ENCODE assay signal across 10 cellular contexts in genomic region chr6:10759884-10760329, GRCh38. TPM values are rescaled to one million over a fixed set of nuclear protein-coding genes. Genes with fewer than 3 reads are reported as not detected.
DNase-seq lines count a peak whose midpoint lies in the region; ATAC-seq, FAIRE-seq and TF ChIP-seq lines count a peak whose summit lies in the region.
"Had no signal": no experiment of that assay in that cellular context is flagged by ENCODE, and none has a peak within 500 bp of the region (broad histone marks: within the 10 kb centered on the region; RNA-seq: fewer than 3 reads in every experiment).

No MANE protein-coding gene starts in this region.

- ATAC-seq in lung (ENCODE audit: insufficient read depth, low FRiP score) (peak; percentile 55), HG03139 (IDR thresholded peaks at IDR 0.05; ENCODE audit: unreplicated experiment) (no peak)
- ATAC-seq: natural killer cell treated with Interleukin-12 subunit alpha and Interleukin-12 subunit beta and Interleukin-15 and Interleukin-18, amount 100 ng/mL, for 72 hours had no signal

- no peak overlapping the region for H3K27ac Mint-ChIP-seq in Calu3 (ENCODE audit: unreplicated experiment)
- H3K27ac Mint-ChIP-seq in immature natural killer cell = no peak overlapping the region
- H3K27ac Mint-ChIP-seq: natural killer cell treated with Interleukin-12 subunit alpha and Interleukin-12 subunit beta and Interleukin-15 and Interleukin-18, amount 100 ng/mL, for 72 hours had no signal

- no peak overlapping the region for H3K4me3 ChIP-seq in bronchial epithelial cell (ENCODE audit: low read depth, low read length)
- no peak overlapping the region for H3K4me3 ChIP-seq in lung
- H3K4me3 ChIP-seq in A673 (ENCODE audit: low read depth, low read length, poor library complexity, severe bottlenecking) = no peak overlapping the region

- H3K4me1 ChIP-seq in lung (ENCODE audit: control insufficient read depth in 2 of 2, insufficient read depth in 2 of 2, low read length in 2 of 2) (peaks cover 2 to 6% of the 10 kb centered on the region in 2 donors), A673 (ENCODE audit: insufficient read depth, low read length, poor library complexity, severe bottlenecking) (no peaks in the 10 kb centered on the region)

- peak overlapping the region; percentile 54 for H3K4me3 Mint-ChIP-seq in Calu3 (ENCODE audit: low read depth, unreplicated experiment)
- H3K4me3 Mint-ChIP-seq in immature natural killer cell = no peak overlapping the region
- H3K4me3 Mint-ChIP-seq: natural killer cell treated with Interleukin-12 subunit alpha and Interleukin-12 subunit beta and Interleukin-15 and Interleukin-18, amount 100 ng/mL, for 72 hours had no signal

- H3K27me3 Mint-ChIP-seq in Calu3 (ENCODE audit: unreplicated experiment) (no peaks in the 10 kb centered on the region), immature natural killer cell (ENCODE audit: low read depth in 3 of 3) (peaks cover 1 to 7% (median 4%) of the 10 kb centered on the region in 3 donors)

- H3K4me1 Mint-ChIP-seq in Calu3 (ENCODE audit: low read depth, unreplicated experiment) (peaks cover 10% of the 10 kb centered on the region), immature natural killer cell (peaks cover 0 to 1% of the 10 kb centered on the region in 2 donors)

- H3K36me3 Mint-ChIP-seq in Calu3 (ENCODE audit: insufficient read depth, unreplicated experiment) = peaks cover 19% of the 10 kb centered on the region
- peaks cover 13 to 34% (median 25%) of the 10 kb centered on the region in 3 donors for H3K36me3 Mint-ChIP-seq in immature natural killer cell

- POLR2A ChIA-PET in HEK293T (lab: Yijun Ruan, JAX) = no interaction called here
- POLR2A ChIA-PET in A673 (lab: Charles Lee; ENCODE audit: low non-redundant PET) = interaction anchor here (0.7 kb wide), 1 partner anchor 267 kb away, joined by 3 read pairs; no protein-coding TSS in a partner anchor

- no peaks in the 10 kb centered on the region for H3K9me3 ChIP-seq in lung (ENCODE audit: control insufficient read depth in 2 of 2, insufficient read depth in 1 of 2, low read length in 1 of 2)
- no peaks in the 10 kb centered on the region for H3K9me3 ChIP-seq in A673 (ENCODE audit: low read depth, low read length, poor library complexity, severe bottlenecking)

- DNase-seq in Calu3 (peak; percentile 57), HUDEP-2 (lab: John Stamatoyannopoulos, UW; ENCODE audit: unreplicated experiment in 76 of 76) (peak in 47 of 76 experiments; percentile 5 to 67 (median 34)), bronchial epithelial cell (ENCODE audit: low read depth) (peak; percentile 97), lung (ENCODE audit: low spot score) (no peak), HEK293T (ENCODE audit: extremely low spot score) (no peak), immature natural killer cell (no peak), A673 (ENCODE audit: low spot score) (no peak)
- DNase-seq: effector CD8-positive, alpha-beta T cell had no signal

- BruUV-seq in Calu3 (replicated peaks; lab: Mats Ljungman, UMichigan) (no TSS peak), A673 (replicated peaks; lab: Mats Ljungman, UMichigan) (no TSS peak)

- TF ChIP-seq CTCF in Calu3 (IDR thresholded peaks at IDR 0.05; ENCODE audit: unreplicated experiment) = no peak
- TF ChIP-seq CTCF in bronchial epithelial cell (IDR thresholded peaks at IDR 0.05; ENCODE audit: insufficient read depth, low read length, severe bottlenecking) = no peak
- no peak for TF ChIP-seq CTCF in lung (IDR thresholded peaks at IDR 0.05; ENCODE audit: control extremely low read depth, extremely low read depth)
- no peak for TF ChIP-seq CTCF in A673 (conservative IDR thresholded peaks at IDR 0.05; ENCODE audit: low read depth, low read length)

- H3K27me3 ChIP-seq in bronchial epithelial cell (ENCODE audit: control insufficient read depth, insufficient read depth, low read length) (no peaks in the 10 kb centered on the region), lung (ENCODE audit: control insufficient read depth, insufficient read depth) (no peaks in the 10 kb centered on the region), A673 (replicated peaks; ENCODE audit: insufficient read depth, low read depth, low read length, poor library complexity) (no peaks in the 10 kb centered on the region)

- intact Hi-C loops in Calu3 (cut with micrococcal nuclease; ENCODE audit: unreplicated experiment) = no loop called here
- intact Hi-C loops in A673 (cut with micrococcal nuclease; ENCODE audit: unreplicated experiment) = no loop called here

- WGBS in lung, 2 donors = 71 to 89% methylated on average over 6 of the region's 6 CpGs

- CTCF ChIA-PET in Calu3 (lab: Charles Lee) (interaction anchor here (1.0 kb wide), 1 partner anchor 249 kb away, joined by 4 read pairs; no protein-coding TSS in a partner anchor), HEK293T (lab: Yijun Ruan, JAX) (interaction anchor here (0.6 to 0.9 kb wide), 2 partner anchors 37 to 98 kb away, joined by 3 read pairs; no protein-coding TSS in a partner anchor), A673 (lab: Charles Lee) (interaction anchor here (0.6 to 0.9 kb wide), 5 partner anchors 11 to 340 kb away, joined by 3 to 5 read pairs (median 3); partner anchors contain the start of gene PAK1IP1)

- H3K9me3 Mint-ChIP-seq in Calu3 (ENCODE audit: low read depth, unreplicated experiment) (no peaks in the 10 kb centered on the region), immature natural killer cell (no peaks in the 10 kb centered on the region)
- H3K9me3 Mint-ChIP-seq: natural killer cell treated with Interleukin-12 subunit alpha and Interleukin-12 subunit beta and Interleukin-15 and Interleukin-18, amount 100 ng/mL, for 72 hours had no signal

- peak overlapping the region in 1 of 2 donors; percentile 80 for H3K27ac ChIP-seq in lung (ENCODE audit: low read depth in 1 of 2, low read length in 1 of 2)
- no peak overlapping the region for H3K27ac ChIP-seq in A673 (ENCODE audit: low read depth, low read length, poor library complexity, severe bottlenecking)

- H3K36me3 ChIP-seq in bronchial epithelial cell (ENCODE audit: control insufficient read depth, insufficient read depth, low read length) (peaks cover 2% of the 10 kb centered on the region), lung (ENCODE audit: control insufficient read depth in 2 of 2, insufficient read depth in 2 of 2, low read length in 2 of 2) (peaks cover 8 to 20% of the 10 kb centered on the region in 2 donors), A673 (ENCODE audit: insufficient read depth, low read length, poor library complexity, severe bottlenecking) (peaks cover 30% of the 10 kb centered on the region)

- no peak for FAIRE-seq in bronchial epithelial cell (lab: Jason Lieb, UNC)

TF ChIP-seq in HEK293T, 16 proteins besides CTCF, POLR2A, EP300 and RAD21:
- TF ChIP-seq ELF4 (IDR thresholded peaks at IDR 0.05) = no peak
- TF ChIP-seq HDGF (IDR thresholded peaks at IDR 0.05; ENCODE audit: borderline replicate concordance) = no peak
- TF ChIP-seq TARDBP (IDR thresholded peaks at IDR 0.05) = no peak
- no peak for TF ChIP-seq LEF1 (IDR thresholded peaks at IDR 0.05; ENCODE audit: borderline replicate concordance)
- TF ChIP-seq ARNT (IDR thresholded peaks at IDR 0.05) = no peak
- no peak for TF ChIP-seq PKNOX1 (IDR thresholded peaks at IDR 0.05)
- TF ChIP-seq FOXA1 (IDR thresholded peaks at IDR 0.05) = no peak
- TF ChIP-seq ZNF384 (IDR thresholded peaks at IDR 0.05) = no peak
- no peak for TF ChIP-seq SP1 (IDR thresholded peaks at IDR 0.05)
- TF ChIP-seq CTBP1 (IDR thresholded peaks at IDR 0.05; ENCODE audit: borderline replicate concordance) = no peak
- no peak for TF ChIP-seq SUZ12 (IDR thresholded peaks at IDR 0.05)

RNA-seq across cellular contexts. Expression of gene TMEM14B, which starts 12.3 kb away (rescaled TPM):
- total RNA-seq in Calu3 (2022) = 50.4 and 63.9 TPM in 2 replicates
- total RNA-seq in bronchial epithelial cell = 55.8 and 86.2 TPM in 2 replicates
- 10 to 100 TPM; 47.2 to 77.6 TPM for total RNA-seq in lung
- polyA plus RNA-seq in lung = 100 to 1,000 TPM in 1 of 2 donors, 10 to 100 TPM in 1; 45.6 to 112 TPM
- 100 to 1,000 TPM; 111 to 183 (median 126) TPM for polyA plus RNA-seq in immature natural killer cell
- total RNA-seq in A673 (2021) = 90.7 and 94.6 TPM in 2 replicates

RNA-seq across cellular contexts. Expression of gene TMEM14C, which starts 37.0 kb away (rescaled TPM):
- total RNA-seq in Calu3 (2022) = 53.4 and 53.6 TPM in 2 replicates
- total RNA-seq in bronchial epithelial cell = 132 and 136 TPM in 2 replicates
- total RNA-seq in lung = 10 to 100 TPM; 52.8 to 78.7 TPM
- 100 to 1,000 TPM in 1 of 2 donors, 10 to 100 TPM in 1; 77.9 to 173 TPM for polyA plus RNA-seq in lung
- 10 to 100 TPM; 30.4 to 81.2 (median 45.8) TPM for polyA plus RNA-seq in immature natural killer cell
- total RNA-seq in A673 (2021) = 68.3 and 75.1 TPM in 2 replicates

Comparison
In these comparisons a context has a peak if more than half of its experiments do, and no peak if none do; other contexts are left out.
1. DNase-seq: peak in Calu3 (single experiment), HUDEP-2 (47 of 76) and bronchial epithelial cell (single experiment); none in lung (single experiment), HEK293T (single experiment), immature natural killer cell (0 of 3) and A673 (single experiment).